ENCODE assay signal across 1 cellular context in the genomic region with DNA sequence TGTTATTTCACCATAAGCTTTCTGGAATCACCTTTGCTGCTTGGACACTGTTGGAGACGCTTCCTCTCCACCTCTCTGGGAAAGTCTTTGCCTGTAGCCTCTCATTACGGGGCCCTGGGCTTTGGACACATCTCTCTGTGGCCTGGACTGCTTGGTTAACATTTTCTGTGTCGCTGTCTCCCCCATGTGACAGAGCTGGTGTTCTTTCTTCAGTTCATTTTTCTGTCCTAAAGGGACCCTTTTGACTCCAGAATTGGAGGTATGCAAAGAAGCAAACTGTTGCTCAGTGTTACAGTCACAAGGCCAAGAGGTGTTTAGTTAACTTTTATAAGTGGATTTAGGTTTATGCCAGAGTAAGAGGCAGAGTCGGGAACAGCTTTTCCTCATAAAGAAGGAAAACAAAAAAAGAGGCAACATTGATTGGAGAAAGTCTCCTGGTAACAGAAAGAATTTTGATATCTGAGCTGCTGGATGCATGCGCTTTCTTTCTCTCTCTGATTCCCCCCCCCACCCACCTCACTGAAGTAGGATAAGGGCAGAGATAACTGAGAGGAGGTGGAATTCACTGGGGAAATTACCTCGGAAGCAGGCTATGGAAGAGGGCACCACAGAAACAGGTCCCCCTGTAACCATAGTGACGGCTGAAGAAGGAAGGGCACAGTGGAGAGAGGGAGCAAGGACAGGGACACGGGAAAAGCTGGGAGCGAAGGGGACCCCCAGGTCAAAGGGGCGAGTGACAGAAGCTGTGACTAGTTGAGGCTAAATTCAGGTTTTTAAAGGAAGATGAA.
TF ChIP-seq lines count a peak whose summit lies in the region.

No MANE protein-coding gene starts in this region.

TF ChIP-seq in K562, 482 proteins besides CTCF, POLR2A, EP300 and RAD21:
- TF ChIP-seq GATA2 (CRISPR knock-in tag; IDR thresholded peaks at IDR 0.05) (no peak), ZBTB49 (CRISPR knock-in tag; IDR thresholded peaks at IDR 0.05; ENCODE audit: borderline replicate concordance) (no peak), NFXL1 (CRISPR knock-in tag; IDR thresholded peaks at IDR 0.05) (no peak), EZH2 (IDR thresholded peaks at IDR 0.05; ENCODE audit: borderline replicate concordance, low read depth, low read length) (no peak), RFX1 (IDR thresholded peaks at IDR 0.05) (peak; percentile 41), CAMTA2 (CRISPR knock-in tag; conservative IDR thresholded peaks at IDR 0.05) (no peak)
TF ChIP-seq in K562: peak in this region for 1.
